In genomic region chr9:127049044-127049443, GRCh38 we compare ENCODE assay signal across 8 cellular contexts.
A peak's percentile ranks its signal among the peaks of the same experiment; 100 is the strongest.
DNase-seq lines count a peak whose midpoint lies in the region; ATAC-seq and TF ChIP-seq lines count a peak whose summit lies in the region.

No MANE protein-coding gene starts in this region.

- ATAC-seq in GM18498 (IDR thresholded peaks at IDR 0.05; ENCODE audit: unreplicated experiment) = peak; percentile 54
- peak; percentile 60 for ATAC-seq in lung (ENCODE audit: insufficient read depth, low FRiP score)
- ATAC-seq in GM19452 (IDR thresholded peaks at IDR 0.05; ENCODE audit: unreplicated experiment) = no peak

- peak; percentile 21 for DNase-seq in 8988T
- DNase-seq in NOMO-1 treated with DMSO at 0.1 percent for 48 hours (lab: John Stamatoyannopoulos, UW; ENCODE audit: unreplicated experiment) = peak; percentile 90
- DNase-seq in brain pericyte (ENCODE audit: low read depth, low spot score) = peak; percentile 46
- peak; percentile 49 for DNase-seq in lung (ENCODE audit: low spot score)
- no peak for DNase-seq in NCI-H146 treated with DMSO at 0.1 percent for 48 hours (lab: John Stamatoyannopoulos, UW; ENCODE audit: unreplicated experiment)
- no peak for DNase-seq in effector CD4-positive, alpha-beta T cell

- H3K36me3 ChIP-seq in lung (ENCODE audit: control insufficient read depth in 2 of 2, insufficient read depth in 2 of 2, low read length in 2 of 2) = peaks cover 0 to 2% of the 10 kb centered on the region in 2 donors

- no peaks in the 10 kb centered on the region for H3K27me3 ChIP-seq in lung (ENCODE audit: control insufficient read depth, insufficient read depth)

- H3K4me3 ChIP-seq in lung = no peak overlapping the region

- 24 to 28% methylated on average over 4 of the region's 4 CpGs for WGBS in lung, 2 donors

- H3K4me1 ChIP-seq in lung (ENCODE audit: control insufficient read depth in 2 of 2, insufficient read depth in 2 of 2, low read length in 2 of 2) = peaks cover 10 to 22% of the 10 kb centered on the region in 2 donors

- TF ChIP-seq CTCF in lung (IDR thresholded peaks at IDR 0.05; ENCODE audit: control extremely low read depth, extremely low read depth) = no peak

- H3K27ac ChIP-seq in lung (ENCODE audit: low read depth in 1 of 2, low read length in 1 of 2) = peak overlapping the region in 1 of 2 donors; percentile 22

- no peaks in the 10 kb centered on the region for H3K9me3 ChIP-seq in lung (ENCODE audit: control insufficient read depth in 2 of 2, insufficient read depth in 1 of 2, low read length in 1 of 2)

Comparison
In these comparisons a context has a peak if more than half of its experiments do, and no peak if none do; other contexts are left out.
1. DNase-seq: peak in 8988T (single experiment), NOMO-1 treated with DMSO at 0.1 percent for 48 hours (single experiment), brain pericyte (single experiment) and lung (single experiment); none in NCI-H146 treated with DMSO at 0.1 percent for 48 hours (single experiment) and effector CD4-positive, alpha-beta T cell (single experiment).